Comparison of ENCODE assay signal across 34 cellular contexts in genomic region chr12:107248187-107248586, GRCh38.
"Had no signal": no experiment of that assay in that cellular context is flagged by ENCODE, and none has a peak within 500 bp of the region (broad histone marks: within the 10 kb centered on the region; RNA-seq: fewer than 3 reads in every experiment).

No MANE protein-coding gene starts in this region.

- DNase-seq: activated effector memory CD4-positive, alpha-beta T cell treated with anti-CD3 and anti-CD28 coated beads, Interleukin-2, amount 50 U/mL, for 16 hours; activated effector memory CD4-positive, alpha-beta T cell treated with Interleukin-2 at 50 U/mL for 16 hours; activated gamma-delta T cell; activated gamma-delta T cell treated with Interleukin-2 at 50 U/mL for 16 hours; activated naive CD4-positive, alpha-beta T cell; activated naive CD4-positive, alpha-beta T cell treated with anti-CD3 and anti-CD28 coated beads for 36 hours; activated naive CD4-positive, alpha-beta T cell treated with anti-CD3 and anti-CD28 coated beads, Interleukin-2, amount 10 ng/mL, durations not matched to agents 7 days and 5 days; activated naive CD4-positive, alpha-beta T cell treated with anti-CD3 and anti-CD28 coated beads, Interleukin-2, amount 50 U/mL, for 16 hours; activated naive CD4-positive, alpha-beta T cell treated with Interleukin-2 at 50 U/mL for 16 hours; activated naive CD8-positive, alpha-beta T cell treated with anti-CD3 and anti-CD28 coated beads for 36 hours; activated naive CD8-positive, alpha-beta T cell treated with anti-CD3 and anti-CD28 coated beads, Interleukin-2, amount 10 ng/mL, durations not matched to agents 7 days and 5 days; activated naive CD8-positive, alpha-beta T cell treated with anti-CD3 and anti-CD28 coated beads, Interleukin-2, amount 50 U/mL, for 24 hours; activated T-cell treated with anti-CD3 and anti-CD28 coated beads, Interleukin-2, amount 50 U/mL, for 1 hour; activated T-cell treated with anti-CD3 and anti-CD28 coated beads, Interleukin-2, amount 50 U/mL, for 24 hours; activated T-cell treated with anti-CD3 and anti-CD28 coated beads, Interleukin-2, amount 50 U/mL, for 4 hours; activated T-cell treated with anti-CD3 and anti-CD28 coated beads, Interleukin-2, amount 50 U/mL, for 48 hours; activated T-cell treated with anti-CD3 and anti-CD28 coated beads, Interleukin-2, amount 50 U/mL, for 72 hours; adrenal gland; amniotic stem cell; amygdala; anterior cingulate cortex; aorta; body of pancreas; brain microvascular endothelial cell; caudate nucleus; central memory CD4-positive, alpha-beta T cell; cerebellar nuclear complex had no signal

- H3K36me3 ChIP-seq: adrenal gland, ascending aorta, brain microvascular endothelial cell, breast epithelium, cardiac muscle cell had no signal

- H3K27me3 ChIP-seq: adrenal gland, ascending aorta, body of pancreas, brain microvascular endothelial cell, cardiac muscle cell had no signal

- H3K4me1 ChIP-seq: adrenal gland, ascending aorta, breast epithelium had no signal

- FAIRE-seq: astrocyte, bronchial epithelial cell had no signal

- H3K4me3 ChIP-seq: adrenal gland, ascending aorta, body of pancreas, breast epithelium, cardiac muscle cell had no signal

- ATAC-seq: activated naive CD4-positive, alpha-beta T cell treated with anti-CD3 and anti-CD28 coated beads, Interleukin-2, amount 50 U/mL, for 72 hours; activated naive CD8-positive, alpha-beta T cell treated with anti-CD3 and anti-CD28 coated beads, Interleukin-2, amount 50 U/mL, for 24 hours; activated T-cell treated with anti-CD3 and anti-CD28 coated beads, Interleukin-2, amount 50 U/mL, for 4 hours; activated T-cell treated with anti-CD3 and anti-CD28 coated beads, Interleukin-2, amount 50 U/mL, for 72 hours; activated T-helper 17 cell treated with anti-CD3 and anti-CD28 coated beads, Interleukin-2, amount 50 U/mL, for 72 hours; body of pancreas had no signal

- H3K27ac ChIP-seq: adrenal gland, ascending aorta, body of pancreas, brain microvascular endothelial cell, breast epithelium, cardiac muscle cell had no signal

- H3K9me3 ChIP-seq: adrenal gland, ascending aorta, body of pancreas, breast epithelium had no signal
